Comparison of ENCODE assay signal across 2 cellular contexts in the genomic region with DNA sequence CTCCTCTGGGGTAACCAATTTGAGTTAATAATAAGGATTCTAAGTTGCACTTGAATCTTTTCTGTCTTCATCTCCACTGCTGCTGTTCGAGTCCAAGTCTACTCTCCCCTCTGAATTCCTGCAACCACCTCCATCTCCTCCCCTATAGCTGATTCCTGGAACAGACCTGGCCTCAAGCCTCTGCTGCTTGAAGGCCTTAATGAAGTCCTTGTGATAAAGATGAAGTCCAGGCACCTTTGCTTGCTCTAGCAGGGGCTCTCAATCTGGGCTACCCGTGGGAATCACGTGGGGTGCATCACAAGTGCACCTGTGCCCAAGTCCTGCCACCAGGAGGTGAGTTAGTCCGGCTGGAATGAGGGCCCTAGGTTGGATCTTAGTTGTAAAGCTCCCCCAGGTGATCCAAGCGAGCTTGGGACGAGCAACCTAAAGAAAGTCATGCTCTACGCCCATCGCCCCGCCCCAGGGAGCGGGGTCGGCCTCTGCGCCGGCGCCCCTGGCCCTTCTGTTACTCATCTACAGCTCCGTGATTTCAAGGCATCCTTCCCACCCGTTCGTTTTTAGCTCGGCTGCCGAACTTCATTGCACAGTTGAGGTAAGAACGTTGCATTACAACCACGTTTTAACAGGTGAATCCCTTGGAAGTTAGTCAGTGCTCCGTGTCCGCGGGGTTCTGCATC.
TF ChIP-seq lines count a peak whose summit lies in the region.

No MANE protein-coding gene starts in this region.

TF ChIP-seq in H1, 55 proteins besides CTCF, POLR2A, EP300 and RAD21:
- TF ChIP-seq SRF (IDR thresholded peaks at IDR 0.05; ENCODE audit: low read depth, low read length), result no peak
- no peak for TF ChIP-seq SIRT6 (IDR thresholded peaks at IDR 0.05; ENCODE audit: low read length)
- TF ChIP-seq RFX5 (IDR thresholded peaks at IDR 0.05; ENCODE audit: borderline replicate concordance, low read depth, low read length), result no peak
- TF ChIP-seq CEBPB (IDR thresholded peaks at IDR 0.05; ENCODE audit: low read depth, low read length), result no peak
- no peak for TF ChIP-seq SAP30 (IDR thresholded peaks at IDR 0.05; ENCODE audit: insufficient read depth, insufficient replicate concordance, low read length)
- TF ChIP-seq NANOG (IDR thresholded peaks at IDR 0.05; ENCODE audit: insufficient read depth, low read depth, low read length, poor library complexity, severe bottlenecking), result no peak
- no peak for TF ChIP-seq FOSL1 (IDR thresholded peaks at IDR 0.05; ENCODE audit: insufficient read depth, low read depth, low read length)
- TF ChIP-seq GABPA (IDR thresholded peaks at IDR 0.05; ENCODE audit: borderline replicate concordance, insufficient read depth, low read length), result no peak
- TF ChIP-seq BACH1 (IDR thresholded peaks at IDR 0.05; ENCODE audit: low read length), result no peak
- TF ChIP-seq SP2 (IDR thresholded peaks at IDR 0.05; ENCODE audit: low read length), result no peak
- TF ChIP-seq TBP (IDR thresholded peaks at IDR 0.05; ENCODE audit: low read depth, low read length), result no peak
- no peak for TF ChIP-seq TEAD4 (IDR thresholded peaks at IDR 0.05; ENCODE audit: low read depth, low read length)
- TF ChIP-seq TCF12 (IDR thresholded peaks at IDR 0.05; ENCODE audit: low read depth, low read length), result no peak
- TF ChIP-seq NRF1 (IDR thresholded peaks at IDR 0.05; ENCODE audit: low read depth, low read length), result no peak
TF ChIP-seq in H1: peak in this region for 0.

TF ChIP-seq in neural cell, 6 proteins besides CTCF, POLR2A, EP300 and RAD21:
- no peak for TF ChIP-seq TAF1 (IDR thresholded peaks at IDR 0.05; ENCODE audit: low read depth)
- TF ChIP-seq, protein P1, sequence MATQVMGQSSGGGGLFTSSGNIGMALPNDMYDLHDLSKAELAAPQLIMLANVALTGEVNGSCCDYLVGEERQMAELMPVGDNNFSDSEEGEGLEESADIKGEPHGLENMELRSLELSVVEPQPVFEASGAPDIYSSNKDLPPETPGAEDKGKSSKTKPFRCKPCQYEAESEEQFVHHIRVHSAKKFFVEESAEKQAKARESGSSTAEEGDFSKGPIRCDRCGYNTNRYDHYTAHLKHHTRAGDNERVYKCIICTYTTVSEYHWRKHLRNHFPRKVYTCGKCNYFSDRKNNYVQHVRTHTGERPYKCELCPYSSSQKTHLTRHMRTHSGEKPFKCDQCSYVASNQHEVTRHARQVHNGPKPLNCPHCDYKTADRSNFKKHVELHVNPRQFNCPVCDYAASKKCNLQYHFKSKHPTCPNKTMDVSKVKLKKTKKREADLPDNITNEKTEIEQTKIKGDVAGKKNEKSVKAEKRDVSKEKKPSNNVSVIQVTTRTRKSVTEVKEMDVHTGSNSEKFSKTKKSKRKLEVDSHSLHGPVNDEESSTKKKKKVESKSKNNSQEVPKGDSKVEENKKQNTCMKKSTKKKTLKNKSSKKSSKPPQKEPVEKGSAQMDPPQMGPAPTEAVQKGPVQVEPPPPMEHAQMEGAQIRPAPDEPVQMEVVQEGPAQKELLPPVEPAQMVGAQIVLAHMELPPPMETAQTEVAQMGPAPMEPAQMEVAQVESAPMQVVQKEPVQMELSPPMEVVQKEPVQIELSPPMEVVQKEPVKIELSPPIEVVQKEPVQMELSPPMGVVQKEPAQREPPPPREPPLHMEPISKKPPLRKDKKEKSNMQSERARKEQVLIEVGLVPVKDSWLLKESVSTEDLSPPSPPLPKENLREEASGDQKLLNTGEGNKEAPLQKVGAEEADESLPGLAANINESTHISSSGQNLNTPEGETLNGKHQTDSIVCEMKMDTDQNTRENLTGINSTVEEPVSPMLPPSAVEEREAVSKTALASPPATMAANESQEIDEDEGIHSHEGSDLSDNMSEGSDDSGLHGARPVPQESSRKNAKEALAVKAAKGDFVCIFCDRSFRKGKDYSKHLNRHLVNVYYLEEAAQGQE (IDR thresholded peaks at IDR 0.05; ENCODE audit: borderline replicate concordance), result no peak
- TF ChIP-seq SMC3 (conservative IDR thresholded peaks at IDR 0.05; ENCODE audit: poor library complexity), result no peak
- no peak for TF ChIP-seq EZH2 (IDR thresholded peaks at IDR 0.05; ENCODE audit: borderline replicate concordance, insufficient read depth, low read length, poor library complexity, severe bottlenecking)
- TF ChIP-seq MXI1 (conservative IDR thresholded peaks at IDR 0.05; ENCODE audit: poor library complexity, severe bottlenecking), result no peak
- TF ChIP-seq POLR2AphosphoS5 (IDR thresholded peaks at IDR 0.05), result no peak
TF ChIP-seq in neural cell: peak in this region for 0.
